ENCODE assay signal across 9 cellular contexts in the genomic region with DNA sequence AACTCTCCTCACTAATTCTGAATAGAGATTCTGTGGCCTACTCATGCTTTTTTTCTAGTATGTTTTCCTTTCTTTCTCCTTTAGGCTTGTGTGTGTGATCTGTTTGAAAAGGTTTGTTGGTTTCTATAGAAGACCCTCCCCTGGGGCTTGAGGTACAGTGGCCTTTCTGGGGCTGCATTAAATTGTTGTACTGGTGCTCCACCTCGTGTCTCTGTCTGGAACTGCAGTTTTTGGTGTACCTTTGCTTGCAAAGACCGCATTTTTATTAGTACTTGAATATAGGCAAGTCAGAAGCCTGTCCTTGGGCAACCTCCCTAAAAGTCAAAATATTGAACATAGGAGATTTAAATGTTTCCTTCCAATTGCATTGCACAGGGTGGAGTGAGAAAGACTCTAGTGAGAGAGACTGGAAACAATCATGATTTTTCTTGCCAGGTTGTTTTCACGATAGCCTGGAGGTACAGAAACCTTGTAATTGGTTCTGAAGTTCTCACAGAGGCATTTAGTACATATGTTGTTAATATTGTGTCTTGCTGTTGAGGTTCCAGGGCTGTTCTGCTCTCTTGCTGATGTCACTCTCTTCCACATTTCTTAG. TPM values are rescaled to one million over a fixed set of nuclear protein-coding genes. Genes with fewer than 3 reads are reported as not detected.
DNase-seq lines count a peak whose midpoint lies in the region; ATAC-seq and TF ChIP-seq lines count a peak whose summit lies in the region.
"Had no signal": no experiment of that assay in that cellular context is flagged by ENCODE, and none has a peak within 500 bp of the region (broad histone marks: within the 10 kb centered on the region; RNA-seq: fewer than 3 reads in every experiment).

No MANE protein-coding gene starts in this region.

- H3K36me3 ChIP-seq in thoracic aorta = no peaks in the 10 kb centered on the region
- H3K36me3 ChIP-seq: neutrophil had no signal

- H3K27ac Mint-ChIP-seq in CD4-positive, alpha-beta T cell = no peak overlapping the region
- no peak overlapping the region for H3K27ac Mint-ChIP-seq in activated naive CD8-positive, alpha-beta T cell treated with anti-CD3 and anti-CD28 coated beads for 36 hours

- H3K4me1 ChIP-seq in thoracic aorta (ENCODE audit: control insufficient read depth in 1 of 2, low read depth in 2 of 2) = no peaks in the 10 kb centered on the region

- intact Hi-C loops in CD4-positive, alpha-beta T cell (cut with DNase I, micrococcal nuclease) = no loop called here

- peak in 2 of 10 experiments; percentile 2 to 4 for DNase-seq in CD4-positive, alpha-beta T cell
- DNase-seq in NCI-H446 (lab: John Stamatoyannopoulos, UW) (peak; percentile 26 to 32), iris pigment epithelial cell (ENCODE audit: low read depth) (peak; percentile 33), thoracic aorta (ENCODE audit: low spot score) (no peak), inferior parietal cortex (ENCODE audit: extremely low spot score) (no peak)
- DNase-seq in activated naive CD8-positive, alpha-beta T cell treated with anti-CD3 and anti-CD28 coated beads for 36 hours = peak; percentile 10

- H3K4me1 Mint-ChIP-seq in CD4-positive, alpha-beta T cell (ENCODE audit: low read depth) = no peaks in the 10 kb centered on the region
- no peaks in the 10 kb centered on the region for H3K4me1 Mint-ChIP-seq in activated naive CD8-positive, alpha-beta T cell treated with anti-CD3 and anti-CD28 coated beads for 36 hours

- H3K27ac ChIP-seq in CD4-positive, alpha-beta T cell (ENCODE audit: low read depth, low read length) = no peak overlapping the region
- H3K27ac ChIP-seq in thoracic aorta = no peak overlapping the region
- H3K27ac ChIP-seq: neutrophil had no signal

- no peak overlapping the region for H3K4me3 ChIP-seq in thoracic aorta

- H3K9me3 ChIP-seq in CD4-positive, alpha-beta T cell (ENCODE audit: control insufficient read depth, low read length) = no peaks in the 10 kb centered on the region
- H3K9me3 ChIP-seq in thoracic aorta = no peaks in the 10 kb centered on the region
- H3K9me3 ChIP-seq: neutrophil had no signal

- CTCF ChIA-PET in CD4-positive, alpha-beta T cell (lab: Charles Lee) = no interaction called here

- no peak for ATAC-seq in CD4-positive, alpha-beta T cell (ENCODE audit: poor library complexity)
- ATAC-seq in GM18511 (IDR thresholded peaks at IDR 0.05; ENCODE audit: unreplicated experiment) = peak; percentile 78
- peak; percentile 66 for ATAC-seq in HG03045 (IDR thresholded peaks at IDR 0.05; ENCODE audit: unreplicated experiment)
- no peak for ATAC-seq in thoracic aorta (ENCODE audit: insufficient number of reproducible peaks, low FRiP score, low read depth)

- H3K4me3 Mint-ChIP-seq in CD4-positive, alpha-beta T cell = no peak overlapping the region
- no peak overlapping the region for H3K4me3 Mint-ChIP-seq in activated naive CD8-positive, alpha-beta T cell treated with anti-CD3 and anti-CD28 coated beads for 36 hours

- H3K27me3 ChIP-seq in CD4-positive, alpha-beta T cell (ENCODE audit: control insufficient read depth, insufficient read depth, low read length) = no peaks in the 10 kb centered on the region
- no peaks in the 10 kb centered on the region for H3K27me3 ChIP-seq in thoracic aorta (replicated peaks; ENCODE audit: insufficient read depth)
- H3K27me3 ChIP-seq: neutrophil had no signal

- H3K27me3 Mint-ChIP-seq in CD4-positive, alpha-beta T cell = no peaks in the 10 kb centered on the region
- peaks cover 3% of the 10 kb centered on the region for H3K27me3 Mint-ChIP-seq in activated naive CD8-positive, alpha-beta T cell treated with anti-CD3 and anti-CD28 coated beads for 36 hours

- TF ChIP-seq CTCF in CD4-positive, alpha-beta T cell (IDR thresholded peaks at IDR 0.05) = peak; percentile 23
- peak; percentile 45 for TF ChIP-seq CTCF in thoracic aorta (IDR thresholded peaks at IDR 0.05)

- no peaks in the 10 kb centered on the region for H3K36me3 Mint-ChIP-seq in CD4-positive, alpha-beta T cell (ENCODE audit: low read depth)
- no peaks in the 10 kb centered on the region for H3K36me3 Mint-ChIP-seq in activated naive CD8-positive, alpha-beta T cell treated with anti-CD3 and anti-CD28 coated beads for 36 hours

- H3K9me3 Mint-ChIP-seq in CD4-positive, alpha-beta T cell = peaks cover 10% of the 10 kb centered on the region
- H3K9me3 Mint-ChIP-seq in activated naive CD8-positive, alpha-beta T cell treated with anti-CD3 and anti-CD28 coated beads for 36 hours = peaks cover 9% of the 10 kb centered on the region

- POLR2A ChIA-PET in CD4-positive, alpha-beta T cell (lab: Charles Lee) = no interaction called here

RNA-seq across cellular contexts. Expression of a gene that starts 39.0 kb away (rescaled TPM):
- total RNA-seq in CD4-positive, alpha-beta T cell = not detected
- total RNA-seq in activated naive CD8-positive, alpha-beta T cell treated with anti-CD3 and anti-CD28 coated beads for 36 hours = not detected
- total RNA-seq in thoracic aorta = not detected

Comparison
In these comparisons a context has a peak if more than half of its experiments do, and no peak if none do; other contexts are left out.
1. ATAC-seq: peak in GM18511 (single experiment) and HG03045 (single experiment); none in CD4-positive, alpha-beta T cell (single experiment) and thoracic aorta (single experiment).
2. DNase-seq: peak in NCI-H446 (2 of 2), activated naive CD8-positive, alpha-beta T cell treated with anti-CD3 and anti-CD28 coated beads for 36 hours (single experiment) and iris pigment epithelial cell (single experiment); none in thoracic aorta (single experiment) and inferior parietal cortex (single experiment).